Comparison of ENCODE assay signal across 23 cellular contexts in genomic region chr20:55424446-55424845, GRCh38.
"Had no signal": no experiment of that assay in that cellular context is flagged by ENCODE, and none has a peak within 500 bp of the region (broad histone marks: within the 10 kb centered on the region; RNA-seq: fewer than 3 reads in every experiment).

No MANE protein-coding gene starts in this region.

- H3K4me1 ChIP-seq: left ventricle myocardium inferior, pancreas, prostate gland, tibial nerve had no signal

- H3K27me3 ChIP-seq: hepatocyte, sigmoid colon, tibial nerve, vagina had no signal

- H3K27ac ChIP-seq: hepatocyte, left ventricle myocardium inferior, pancreas, prostate gland, sigmoid colon, tibial nerve, vagina had no signal

- H3K36me3 ChIP-seq: heart right ventricle, left ventricle myocardium inferior, pancreas, prostate gland, sigmoid colon, tibial nerve, vagina had no signal

- H3K4me2 ChIP-seq: hepatocyte had no signal

- H3K9me3 ChIP-seq: heart right ventricle, left ventricle myocardium inferior, pancreas, prostate gland, sigmoid colon, tibial nerve, vagina had no signal

- H3K4me3 ChIP-seq: heart right ventricle, hepatocyte, left ventricle myocardium inferior, lung, pancreas, prostate gland, sigmoid colon, tibial nerve, vagina had no signal

- ATAC-seq: natural killer cell; stimulated activated memory B cell treated with anti-CD40 and anti-IgM and Interleukin-4, amounts not matched to agents 10 μg/mL and 1 μg/mL and 100 μg/mL, for 72 hours; stimulated activated naive CD8-positive, alpha-beta T cell treated with anti-CD3 and anti-CD28 coated beads, Interleukin-15, amount 100 ng/mL, for 72 hours had no signal

- H3K79me2 ChIP-seq: hepatocyte had no signal

- H2AFZ ChIP-seq: hepatocyte had no signal

- DNase-seq: islet precursor cell; left cardiac atrium; left ventricle myocardium inferior; natural killer cell; nucleus accumbens; pancreas; right cardiac atrium; sigmoid colon; small intestine; stimulated activated CD4-positive, alpha-beta T cell treated with anti-CD3 and anti-CD28 coated beads, Interleukin-1b, Interleukin-23, amount 100 ng/mL, for 48 hours; stimulated activated CD4-positive, alpha-beta T cell treated with anti-CD3 and anti-CD28 coated beads, Interleukin-2, amount 100 ng/mL, for 48 hours; stimulated activated CD4-positive, alpha-beta T cell treated with anti-CD3 and anti-CD28 coated beads, Interleukin-4, amount 100 ng/mL, for 4 hours; stimulated activated CD8-positive, alpha-beta memory T cell treated with anti-CD3 and anti-CD28 coated beads, Interleukin-4, amount 100 ng/mL, for 48 hours; stimulated activated naive CD4-positive, alpha-beta T cell treated with Interleukin-2 at 50 U/mL for 16 hours; stimulated activated naive CD8-positive, alpha-beta T cell treated with anti-CD3 and anti-CD28 coated beads, Interleukin-15, amount 100 ng/mL, for 72 hours; substantia nigra had no signal
